In genomic region chr21:43608664-43609063, GRCh38 we compare ENCODE assay signal across 16 cellular contexts. TPM values are rescaled to one million over a fixed set of nuclear protein-coding genes. Genes with fewer than 3 reads are reported as not detected.
DNase-seq lines count a peak whose midpoint lies in the region; ATAC-seq, FAIRE-seq and TF ChIP-seq lines count a peak whose summit lies in the region.
"Had no signal": no experiment of that assay in that cellular context is flagged by ENCODE, and none has a peak within 500 bp of the region (broad histone marks: within the 10 kb centered on the region; RNA-seq: fewer than 3 reads in every experiment).

No MANE protein-coding gene starts in this region.

- FAIRE-seq in keratinocyte (lab: Jason Lieb, UNC) (no peak), RCC 7860 (lab: Jason Lieb, UNC) (no peak)
- FAIRE-seq: GM12891, GM18507, H1 had no signal

- H4K20me1 ChIP-seq in keratinocyte (ENCODE audit: control insufficient read depth, extremely low read depth, insufficient read depth, low read length): no peaks in the 10 kb centered on the region
- H4K20me1 ChIP-seq in GM23338 (replicated peaks; ENCODE audit: insufficient read depth): no peaks in the 10 kb centered on the region

- peak overlapping the region; percentile 18 for H3K9ac ChIP-seq in keratinocyte (ENCODE audit: control insufficient read depth, extremely low read depth, insufficient read depth, low read length)

- H3K9me1 ChIP-seq in keratinocyte (ENCODE audit: control insufficient read depth, extremely low read depth, insufficient read depth, low read length): peaks cover 2% of the 10 kb centered on the region

- H3K36me3 ChIP-seq in HEK293 (ENCODE audit: control insufficient read depth in 2 of 2, insufficient read depth in 1 of 2, low read length in 2 of 2) (no peaks in the 10 kb centered on the region), keratinocyte (ENCODE audit: control insufficient read depth in 2 of 2, extremely low read depth in 1 of 2, insufficient read depth in 2 of 2, low read length in 2 of 2) (no peaks in the 10 kb centered on the region), GM23338 (ENCODE audit: insufficient read depth) (no peaks in the 10 kb centered on the region)
- H3K36me3 ChIP-seq: BE2C had no signal

- POLR2A ChIA-PET in HEK293 (lab: Yijun Ruan, JAX): interaction anchor here (1.1 kb wide), 1 partner anchor 634 kb away, joined by 3 read pairs; the partner anchor contains the start of gene PKNOX1

- H2AFZ ChIP-seq in keratinocyte (ENCODE audit: control insufficient read depth, low read length) (no peak overlapping the region), GM23338 (no peak overlapping the region)

- peaks cover 2% of the 10 kb centered on the region for H3K27me3 Mint-ChIP-seq in GM23338 (ENCODE audit: insufficient read depth, low read depth, poor library complexity)

- no peaks in the 10 kb centered on the region for H3K36me3 Mint-ChIP-seq in GM23338 (ENCODE audit: low read depth)
- H3K36me3 Mint-ChIP-seq: CD8-positive, alpha-beta T cell had no signal

- H3K79me2 ChIP-seq in keratinocyte (ENCODE audit: control insufficient read depth, insufficient read depth, low read length) (no peaks in the 10 kb centered on the region), GM23338 (replicated peaks; ENCODE audit: insufficient read depth) (no peaks in the 10 kb centered on the region)

- no peaks in the 10 kb centered on the region for H3K27me3 ChIP-seq in keratinocyte (ENCODE audit: control insufficient read depth, extremely low read depth, insufficient read depth, low read length)
- H3K27me3 ChIP-seq in GM23338 (ENCODE audit: insufficient read depth): no peaks in the 10 kb centered on the region
- H3K27me3 ChIP-seq: BE2C had no signal

- no peak overlapping the region for H3K4me3 Mint-ChIP-seq in GM23338
- H3K4me3 Mint-ChIP-seq: CD8-positive, alpha-beta T cell had no signal

- H3K9me3 ChIP-seq in HEK293 (ENCODE audit: control insufficient read depth, insufficient read depth, low read depth, low read length) (no peaks in the 10 kb centered on the region), keratinocyte (ENCODE audit: control insufficient read depth, low read depth, low read length) (no peaks in the 10 kb centered on the region)
- H3K9me3 ChIP-seq: BE2C had no signal

- H3F3A ChIP-seq in GM23338 (replicated peaks; ENCODE audit: low read depth): no peaks in the 10 kb centered on the region

- H3K4me1 Mint-ChIP-seq in GM23338: peaks cover 3% of the 10 kb centered on the region; the same call in 2 of the 3 replicates

- H3K27ac ChIP-seq in HEK293 (ENCODE audit: extremely low read depth, low read depth, low read length) (no peak overlapping the region), keratinocyte (ENCODE audit: control insufficient read depth, insufficient read depth, low read length) (peak overlapping the region; percentile 82), GM23338 (ENCODE audit: low read depth) (no peak overlapping the region)

- ATAC-seq in GM19395 (IDR thresholded peaks at IDR 0.05; ENCODE audit: unreplicated experiment) (no peak), HG03442 (IDR thresholded peaks at IDR 0.05; ENCODE audit: unreplicated experiment) (no peak), GM23338 (no peak)
- ATAC-seq: CD8-positive, alpha-beta T cell had no signal

- TF ChIP-seq CTCF in HEK293 (tag by site-specific recombination; IDR thresholded peaks at IDR 0.05) (no peak), keratinocyte (optimal IDR thresholded peaks at IDR 0.05 in 1 of 3, IDR thresholded peaks at IDR 0.05 in 1 of 3, conservative IDR thresholded peaks at IDR 0.05 in 1 of 3; ENCODE audit: extremely low read depth in 1 of 3, insufficient read depth in 2 of 3, low read length in 3 of 3) (no peak), GM23338 (conservative IDR thresholded peaks at IDR 0.05; ENCODE audit: low read depth in 2 of 2) (no peak)

- no peaks in the 10 kb centered on the region for H3K9me2 ChIP-seq in GM23338 (ENCODE audit: insufficient read depth)

- H3K9me3 Mint-ChIP-seq in GM23338: no peaks in the 10 kb centered on the region
- H3K9me3 Mint-ChIP-seq: CD8-positive, alpha-beta T cell had no signal

- H3K4me2 ChIP-seq in keratinocyte (ENCODE audit: control insufficient read depth, extremely low read depth, insufficient read depth, low read depth, low read length) (peak overlapping the region; percentile 39), GM23338 (no peak overlapping the region)

- CTCF ChIA-PET in HEK293 (lab: Yijun Ruan, JAX): no interaction called here

- peaks cover 18% of the 10 kb centered on the region for H3K4me1 ChIP-seq in HEK293 (ENCODE audit: control insufficient read depth, insufficient read depth, low read length)
- H3K4me1 ChIP-seq in keratinocyte (ENCODE audit: control insufficient read depth, extremely low read depth, insufficient read depth, low read length): peaks cover 46% of the 10 kb centered on the region
- no peaks in the 10 kb centered on the region for H3K4me1 ChIP-seq in GM23338 (ENCODE audit: insufficient read depth)

- peak; percentile 52 for DNase-seq in amniotic epithelial cell (ENCODE audit: low read depth)
- no peak for DNase-seq in keratinocyte (ENCODE audit: low read depth, low spot score)
- DNase-seq in GM23338 (ENCODE audit: low spot score): no peak
- DNase-seq in RCC 7860 (ENCODE audit: low spot score): no peak
- DNase-seq: BE2C; CD8-positive, alpha-beta T cell; NCI-H1417 treated with DMSO at 0.1 percent for 48 hours; NCI-H1930; NCI-H2171; NCI-H748 treated with DMSO at 0.1 percent for 48 hours had no signal

- H3K4me3 ChIP-seq in HEK293 (ENCODE audit: low read depth, low read length) (no peak overlapping the region), keratinocyte (ENCODE audit: control insufficient read depth in 2 of 3, extremely low read depth in 1 of 3, insufficient read depth in 2 of 3, low read depth in 1 of 3, low read length in 3 of 3) (no peak overlapping the region), GM23338 (no peak overlapping the region)

- dilution Hi-C loops in keratinocyte (cut with MboI; ENCODE audit: extremely low pct_ligation_motif_present, low sequenced_read_pairs): no loop called here

- H3K27ac Mint-ChIP-seq in GM23338: no peak overlapping the region
- H3K27ac Mint-ChIP-seq: CD8-positive, alpha-beta T cell had no signal

TF ChIP-seq in HEK293, 187 proteins besides CTCF, POLR2A, EP300 and RAD21:
- TF ChIP-seq ZNF521 (tag by site-specific recombination; IDR thresholded peaks at IDR 0.05) (no peak), ZBTB21 (tag by site-specific recombination; IDR thresholded peaks at IDR 0.05) (peak; percentile 47; the same call in 1 of the 2 replicates), ZNF629 (tag by site-specific recombination; IDR thresholded peaks at IDR 0.05) (peak; percentile 56; the same call in 1 of the 2 replicates), GLIS1 (tag by site-specific recombination; IDR thresholded peaks at IDR 0.05) (peak; percentile 37)

TF ChIP-seq in GM23338, 12 proteins besides CTCF, POLR2A, EP300 and RAD21:
- TF ChIP-seq POLR2AphosphoS5 (IDR thresholded peaks at IDR 0.05; ENCODE audit: low read depth): no peak
- TF ChIP-seq CREB1 (CRISPR knock-in tag; IDR thresholded peaks at IDR 0.05; ENCODE audit: low read depth): no peak
- TF ChIP-seq ZNF114 (CRISPR knock-in tag; IDR thresholded peaks at IDR 0.05): no peak
- TF ChIP-seq ETS1 (IDR thresholded peaks at IDR 0.05): no peak
- TF ChIP-seq EZH2phosphoT487 (IDR thresholded peaks at IDR 0.05; ENCODE audit: unreplicated experiment): no peak
- no peak for TF ChIP-seq JUNB (IDR thresholded peaks at IDR 0.05; ENCODE audit: unreplicated experiment)
- TF ChIP-seq ZNF331 (CRISPR knock-in tag; IDR thresholded peaks at IDR 0.05; ENCODE audit: low read depth): no peak
- TF ChIP-seq STAT1 (IDR thresholded peaks at IDR 0.05; ENCODE audit: unreplicated experiment): no peak

RNA-seq across cellular contexts. Expression of gene HSF2BP, which starts 50.6 kb away (rescaled TPM):
- polyA plus RNA-seq in keratinocyte: 6.1 to 8.7 TPM (median 6.7 TPM) in 3 replicates
- polyA plus RNA-seq in keratinocyte (2011; ENCODE audit: low read depth): 2.2 TPM
- 9.3 and 11.9 TPM in 2 replicates for polyA plus RNA-seq in keratinocyte (2011; cell fraction: cytosol; rRNA removed)
- polyA plus RNA-seq in keratinocyte (2011; cell fraction: nucleus; rRNA removed): 7.4 and 8.7 TPM in 2 replicates
- 2.9 and 4.4 TPM in 2 replicates for polyA plus RNA-seq in keratinocyte (2012; ENCODE audit: low replicate concordance)
- 2.7 to 7.7 TPM (median 7.3 TPM) in 3 replicates for polyA minus RNA-seq in keratinocyte
- polyA minus RNA-seq in keratinocyte (2011; cell fraction: cytosol; rRNA and poly(A)+ RNA removed): 6.7 TPM
- 7.3 and 16.3 TPM in 2 replicates for polyA minus RNA-seq in keratinocyte (2011; cell fraction: nucleus; rRNA and poly(A)+ RNA removed)
- 2.0 and 2.3 TPM in 2 replicates for total RNA-seq in GM23338 (2014; rRNA removed; shearing (Covaris generic))
- polyA plus RNA-seq in GM23338 (2016; fragmentation: Nextera tagmentation; extraction: Ambion mirVana): 0.78 and 0.82 TPM in 2 replicates

RNA-seq across cellular contexts. Expression of gene RRP1B, which starts 50.7 kb away (rescaled TPM):
- 13.0 to 24.0 TPM (median 19.8 TPM) in 3 replicates for polyA plus RNA-seq in keratinocyte
- 8.2 TPM for polyA plus RNA-seq in keratinocyte (2011; ENCODE audit: low read depth)
- 18.2 and 19.6 TPM in 2 replicates for polyA plus RNA-seq in keratinocyte (2011; cell fraction: cytosol; rRNA removed)
- 26.9 and 27.7 TPM in 2 replicates for polyA plus RNA-seq in keratinocyte (2011; cell fraction: nucleus; rRNA removed)
- polyA plus RNA-seq in keratinocyte (2012; ENCODE audit: low replicate concordance): 13.0 and 26.6 TPM in 2 replicates
- 20.8 to 28.9 TPM (median 20.9 TPM) in 3 replicates for polyA minus RNA-seq in keratinocyte
- polyA minus RNA-seq in keratinocyte (2011; cell fraction: cytosol; rRNA and poly(A)+ RNA removed): 23.6 TPM
- polyA minus RNA-seq in keratinocyte (2011; cell fraction: nucleus; rRNA and poly(A)+ RNA removed): 20.6 and 30.3 TPM in 2 replicates
- 91.7 and 95.7 TPM in 2 replicates for total RNA-seq in GM23338 (2014; rRNA removed; shearing (Covaris generic))
- polyA plus RNA-seq in GM23338 (2016; fragmentation: Nextera tagmentation; extraction: Ambion mirVana): 54.0 and 54.8 TPM in 2 replicates
